In genomic region chr7:123528265-123528664, GRCh38 we compare ENCODE assay signal across 1 cellular context.
TF ChIP-seq lines count a peak whose summit lies in the region.

No MANE protein-coding gene starts in this region.

TF ChIP-seq in HCT116, 20 proteins besides CTCF, POLR2A, EP300 and RAD21 (continued from another document):
- TF ChIP-seq SIN3A (IDR thresholded peaks at IDR 0.05; ENCODE audit: low read depth): no peak
- no peak for TF ChIP-seq JUND (IDR thresholded peaks at IDR 0.05)
